2 cellular contexts compared by ENCODE assay signal in the genomic region with DNA sequence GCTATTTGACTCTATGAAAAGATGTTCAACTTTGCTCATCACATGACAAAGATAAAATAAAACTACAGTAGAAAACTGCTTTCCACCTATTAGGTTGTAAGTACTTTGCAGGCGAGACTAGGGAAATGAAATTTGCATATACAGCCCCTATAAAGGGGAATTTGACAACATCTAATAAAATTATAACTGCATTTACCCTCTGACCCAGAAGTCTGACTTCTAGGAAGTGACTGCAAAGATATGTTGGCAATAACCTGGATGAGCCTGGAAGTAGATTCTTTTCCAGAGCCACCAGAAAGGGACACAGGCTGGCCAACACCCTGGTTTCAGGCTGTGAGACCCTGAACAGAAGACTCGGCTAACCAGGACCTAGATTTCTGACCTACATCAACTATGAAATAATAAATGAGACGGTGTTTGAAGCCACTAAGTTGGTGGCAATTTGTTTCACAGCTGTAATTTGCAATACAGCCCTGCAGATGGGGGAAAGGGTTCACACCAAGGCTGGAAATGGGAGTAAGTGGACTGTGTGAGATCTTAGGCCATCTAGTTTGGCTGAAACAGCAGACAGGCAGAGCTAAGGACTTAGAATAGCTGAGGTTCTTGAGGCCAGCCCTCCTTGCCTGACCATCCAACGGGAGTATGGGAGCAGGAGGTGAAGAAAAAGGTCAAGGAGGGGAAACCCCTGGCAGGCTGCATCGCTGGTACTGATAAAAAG.
TF ChIP-seq lines count a peak whose summit lies in the region.

No MANE protein-coding gene starts in this region.

TF ChIP-seq in HEK293, 187 proteins besides CTCF, POLR2A, EP300 and RAD21 (continued from another document):
- TF ChIP-seq, protein P1, sequence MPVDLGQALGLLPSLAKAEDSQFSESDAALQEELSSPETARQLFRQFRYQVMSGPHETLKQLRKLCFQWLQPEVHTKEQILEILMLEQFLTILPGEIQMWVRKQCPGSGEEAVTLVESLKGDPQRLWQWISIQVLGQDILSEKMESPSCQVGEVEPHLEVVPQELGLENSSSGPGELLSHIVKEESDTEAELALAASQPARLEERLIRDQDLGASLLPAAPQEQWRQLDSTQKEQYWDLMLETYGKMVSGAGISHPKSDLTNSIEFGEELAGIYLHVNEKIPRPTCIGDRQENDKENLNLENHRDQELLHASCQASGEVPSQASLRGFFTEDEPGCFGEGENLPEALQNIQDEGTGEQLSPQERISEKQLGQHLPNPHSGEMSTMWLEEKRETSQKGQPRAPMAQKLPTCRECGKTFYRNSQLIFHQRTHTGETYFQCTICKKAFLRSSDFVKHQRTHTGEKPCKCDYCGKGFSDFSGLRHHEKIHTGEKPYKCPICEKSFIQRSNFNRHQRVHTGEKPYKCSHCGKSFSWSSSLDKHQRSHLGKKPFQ (tag by site-specific recombination; IDR thresholded peaks at IDR 0.05) = 0 out of 2 replicates have a peak, but pooled peaks have one; percentile 34
- TF ChIP-seq ZNF558 (tag by site-specific recombination; IDR thresholded peaks at IDR 0.05) (no peak), ZNF121 (tag by site-specific recombination; IDR thresholded peaks at IDR 0.05) (no peak)

TF ChIP-seq in K562, 482 proteins besides CTCF, POLR2A, EP300 and RAD21:
- TF ChIP-seq, protein P2, sequence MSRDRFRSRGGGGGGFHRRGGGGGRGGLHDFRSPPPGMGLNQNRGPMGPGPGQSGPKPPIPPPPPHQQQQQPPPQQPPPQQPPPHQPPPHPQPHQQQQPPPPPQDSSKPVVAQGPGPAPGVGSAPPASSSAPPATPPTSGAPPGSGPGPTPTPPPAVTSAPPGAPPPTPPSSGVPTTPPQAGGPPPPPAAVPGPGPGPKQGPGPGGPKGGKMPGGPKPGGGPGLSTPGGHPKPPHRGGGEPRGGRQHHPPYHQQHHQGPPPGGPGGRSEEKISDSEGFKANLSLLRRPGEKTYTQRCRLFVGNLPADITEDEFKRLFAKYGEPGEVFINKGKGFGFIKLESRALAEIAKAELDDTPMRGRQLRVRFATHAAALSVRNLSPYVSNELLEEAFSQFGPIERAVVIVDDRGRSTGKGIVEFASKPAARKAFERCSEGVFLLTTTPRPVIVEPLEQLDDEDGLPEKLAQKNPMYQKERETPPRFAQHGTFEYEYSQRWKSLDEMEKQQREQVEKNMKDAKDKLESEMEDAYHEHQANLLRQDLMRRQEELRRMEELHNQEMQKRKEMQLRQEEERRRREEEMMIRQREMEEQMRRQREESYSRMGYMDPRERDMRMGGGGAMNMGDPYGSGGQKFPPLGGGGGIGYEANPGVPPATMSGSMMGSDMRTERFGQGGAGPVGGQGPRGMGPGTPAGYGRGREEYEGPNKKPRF (IDR thresholded peaks at IDR 0.05; ENCODE audit: low read depth, low read length) = no peak
- TF ChIP-seq, protein P3, sequence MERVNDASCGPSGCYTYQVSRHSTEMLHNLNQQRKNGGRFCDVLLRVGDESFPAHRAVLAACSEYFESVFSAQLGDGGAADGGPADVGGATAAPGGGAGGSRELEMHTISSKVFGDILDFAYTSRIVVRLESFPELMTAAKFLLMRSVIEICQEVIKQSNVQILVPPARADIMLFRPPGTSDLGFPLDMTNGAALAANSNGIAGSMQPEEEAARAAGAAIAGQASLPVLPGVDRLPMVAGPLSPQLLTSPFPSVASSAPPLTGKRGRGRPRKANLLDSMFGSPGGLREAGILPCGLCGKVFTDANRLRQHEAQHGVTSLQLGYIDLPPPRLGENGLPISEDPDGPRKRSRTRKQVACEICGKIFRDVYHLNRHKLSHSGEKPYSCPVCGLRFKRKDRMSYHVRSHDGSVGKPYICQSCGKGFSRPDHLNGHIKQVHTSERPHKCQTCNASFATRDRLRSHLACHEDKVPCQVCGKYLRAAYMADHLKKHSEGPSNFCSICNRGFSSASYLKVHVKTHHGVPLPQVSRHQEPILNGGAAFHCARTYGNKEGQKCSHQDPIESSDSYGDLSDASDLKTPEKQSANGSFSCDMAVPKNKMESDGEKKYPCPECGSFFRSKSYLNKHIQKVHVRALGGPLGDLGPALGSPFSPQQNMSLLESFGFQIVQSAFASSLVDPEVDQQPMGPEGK (CRISPR knock-in tag; IDR thresholded peaks at IDR 0.05; ENCODE audit: borderline replicate concordance) = no peak
- TF ChIP-seq, protein P4, sequence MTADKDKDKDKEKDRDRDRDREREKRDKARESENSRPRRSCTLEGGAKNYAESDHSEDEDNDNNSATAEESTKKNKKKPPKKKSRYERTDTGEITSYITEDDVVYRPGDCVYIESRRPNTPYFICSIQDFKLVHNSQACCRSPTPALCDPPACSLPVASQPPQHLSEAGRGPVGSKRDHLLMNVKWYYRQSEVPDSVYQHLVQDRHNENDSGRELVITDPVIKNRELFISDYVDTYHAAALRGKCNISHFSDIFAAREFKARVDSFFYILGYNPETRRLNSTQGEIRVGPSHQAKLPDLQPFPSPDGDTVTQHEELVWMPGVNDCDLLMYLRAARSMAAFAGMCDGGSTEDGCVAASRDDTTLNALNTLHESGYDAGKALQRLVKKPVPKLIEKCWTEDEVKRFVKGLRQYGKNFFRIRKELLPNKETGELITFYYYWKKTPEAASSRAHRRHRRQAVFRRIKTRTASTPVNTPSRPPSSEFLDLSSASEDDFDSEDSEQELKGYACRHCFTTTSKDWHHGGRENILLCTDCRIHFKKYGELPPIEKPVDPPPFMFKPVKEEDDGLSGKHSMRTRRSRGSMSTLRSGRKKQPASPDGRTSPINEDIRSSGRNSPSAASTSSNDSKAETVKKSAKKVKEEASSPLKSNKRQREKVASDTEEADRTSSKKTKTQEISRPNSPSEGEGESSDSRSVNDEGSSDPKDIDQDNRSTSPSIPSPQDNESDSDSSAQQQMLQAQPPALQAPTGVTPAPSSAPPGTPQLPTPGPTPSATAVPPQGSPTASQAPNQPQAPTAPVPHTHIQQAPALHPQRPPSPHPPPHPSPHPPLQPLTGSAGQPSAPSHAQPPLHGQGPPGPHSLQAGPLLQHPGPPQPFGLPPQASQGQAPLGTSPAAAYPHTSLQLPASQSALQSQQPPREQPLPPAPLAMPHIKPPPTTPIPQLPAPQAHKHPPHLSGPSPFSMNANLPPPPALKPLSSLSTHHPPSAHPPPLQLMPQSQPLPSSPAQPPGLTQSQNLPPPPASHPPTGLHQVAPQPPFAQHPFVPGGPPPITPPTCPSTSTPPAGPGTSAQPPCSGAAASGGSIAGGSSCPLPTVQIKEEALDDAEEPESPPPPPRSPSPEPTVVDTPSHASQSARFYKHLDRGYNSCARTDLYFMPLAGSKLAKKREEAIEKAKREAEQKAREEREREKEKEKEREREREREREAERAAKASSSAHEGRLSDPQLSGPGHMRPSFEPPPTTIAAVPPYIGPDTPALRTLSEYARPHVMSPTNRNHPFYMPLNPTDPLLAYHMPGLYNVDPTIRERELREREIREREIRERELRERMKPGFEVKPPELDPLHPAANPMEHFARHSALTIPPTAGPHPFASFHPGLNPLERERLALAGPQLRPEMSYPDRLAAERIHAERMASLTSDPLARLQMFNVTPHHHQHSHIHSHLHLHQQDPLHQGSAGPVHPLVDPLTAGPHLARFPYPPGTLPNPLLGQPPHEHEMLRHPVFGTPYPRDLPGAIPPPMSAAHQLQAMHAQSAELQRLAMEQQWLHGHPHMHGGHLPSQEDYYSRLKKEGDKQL (CRISPR knock-in tag; IDR thresholded peaks at IDR 0.05; ENCODE audit: borderline replicate concordance) = no peak
